In the genomic region with DNA sequence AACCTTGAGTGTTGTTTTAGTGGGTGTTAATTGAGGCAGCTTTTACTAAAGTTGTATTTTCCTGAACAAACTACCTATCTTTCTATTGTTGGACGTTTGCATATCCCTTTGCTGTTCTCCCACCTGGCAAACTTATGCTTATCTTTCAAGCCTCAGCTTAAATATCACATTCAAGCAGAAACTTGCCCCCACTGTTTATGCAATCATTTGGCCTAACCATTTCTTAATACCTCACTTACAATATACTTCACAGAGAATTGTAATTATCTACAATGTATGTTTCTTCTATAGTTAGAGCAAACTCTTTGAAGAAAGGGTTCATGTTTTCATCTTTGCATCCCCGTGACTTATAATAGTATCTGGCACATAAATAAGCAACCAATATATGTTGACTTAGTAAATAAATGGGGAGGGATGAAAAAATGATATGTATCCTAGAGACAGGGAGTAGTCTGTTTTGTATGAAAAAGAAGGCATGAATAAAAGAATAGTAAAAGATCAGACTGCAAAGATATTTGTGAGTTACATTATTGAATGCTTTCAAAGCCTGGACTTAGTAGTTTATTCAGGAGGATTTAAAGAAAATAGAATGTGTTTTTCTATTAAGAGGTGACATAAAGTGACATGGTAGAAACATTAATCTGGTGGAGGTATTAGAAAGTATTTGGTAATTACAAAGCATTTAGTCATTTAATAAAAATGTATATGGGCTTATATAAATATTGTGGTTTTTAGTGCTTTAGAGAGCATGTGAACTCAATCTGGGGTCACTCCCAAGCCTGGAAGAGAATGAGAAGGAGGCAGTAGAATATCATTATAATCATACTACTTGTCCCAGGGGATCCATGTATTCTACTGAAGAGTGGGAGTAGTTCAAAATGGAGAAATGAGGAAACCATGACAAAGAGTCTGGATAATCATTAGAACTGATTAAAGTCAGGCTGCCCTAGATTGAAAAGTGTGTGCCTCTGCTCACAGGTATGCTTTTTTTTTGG, we compare ENCODE assay signal across 13 cellular contexts. TPM values are rescaled to one million over a fixed set of nuclear protein-coding genes. Genes with fewer than 3 reads are reported as not detected.
DNase-seq lines count a peak whose midpoint lies in the region; ATAC-seq and TF ChIP-seq lines count a peak whose summit lies in the region.
"Had no signal": no experiment of that assay in that cellular context is flagged by ENCODE, and none has a peak within 500 bp of the region (broad histone marks: within the 10 kb centered on the region; RNA-seq: fewer than 3 reads in every experiment).

No MANE protein-coding gene starts in this region.

- H3K4me3 ChIP-seq in PC-9 (no peak overlapping the region), choroid plexus epithelial cell (ENCODE audit: low read depth, low read length) (no peak overlapping the region), mesenchymal stem cell (ENCODE audit: insufficient read depth in 1 of 2, low read depth in 1 of 2, low read length in 2 of 2) (peak overlapping the region in 1 of 2 experiments; percentile 54)
- H3K4me3 ChIP-seq: BLaER1, right lobe of liver had no signal

- H3K27ac ChIP-seq in PC-9: peak overlapping the region; percentile 57
- H3K27ac ChIP-seq in mesenchymal stem cell (ENCODE audit: low read length, poor library complexity, severe bottlenecking): peak overlapping the region; percentile 99
- H3K27ac ChIP-seq: BLaER1, right lobe of liver had no signal

- no peak overlapping the region for H3K4ac ChIP-seq in mesenchymal stem cell (ENCODE audit: low read depth in 1 of 2, low read length in 2 of 2)

- TF ChIP-seq POLR2A in erythroblast (IDR thresholded peaks at IDR 0.05; ENCODE audit: low read length): no peak

- peaks cover 5% of the 10 kb centered on the region; the same call in 1 of the 2 replicates for H3F3A ChIP-seq in PC-9 (ENCODE audit: insufficient read depth, low read depth)

- peak overlapping the region; percentile 71 for H3K9ac ChIP-seq in mesenchymal stem cell (ENCODE audit: low read length)
- H3K9ac ChIP-seq: BLaER1 had no signal

- BruUV-seq in PC-9 (replicated peaks; lab: Mats Ljungman, UMichigan): no TSS peak

- H4K8ac ChIP-seq in mesenchymal stem cell (ENCODE audit: low read length): no peak overlapping the region

- H3K14ac ChIP-seq in mesenchymal stem cell (ENCODE audit: low read length in 2 of 2): no peak overlapping the region

- POLR2A ChIA-PET in PC-9 (lab: Charles Lee; ENCODE audit: unreplicated experiment): interaction anchor here (0.7 kb wide), 1 partner anchor 83 kb away, joined by 4 read pairs; no protein-coding TSS in a partner anchor

- DNase-seq in EH (ENCODE audit: low read depth) (peak; percentile 91), PC-9 (peak in 1 of 2 experiments; percentile 53), choroid plexus epithelial cell (ENCODE audit: low read depth) (peak; percentile 88), mesenchymal stem cell (peak; percentile 69), erythroblast (lab: John Stamatoyannopoulos, UW) (no peak), NCI-H2227 treated with DMSO at 0.1 percent for 48 hours (lab: John Stamatoyannopoulos, UW) (no peak), NCI-H82 (lab: John Stamatoyannopoulos, UW) (no peak)
- DNase-seq: activated T-cell treated with anti-CD3 and anti-CD28 coated beads, Interleukin-2, amount 50 U/mL, for 1 hour; DMS79; right lobe of liver; stimulated activated naive CD4-positive, alpha-beta T cell had no signal

- H3K36me3 ChIP-seq in PC-9 (ENCODE audit: low read depth): no peaks in the 10 kb centered on the region
- H3K36me3 ChIP-seq in mesenchymal stem cell (ENCODE audit: control insufficient read depth in 1 of 2, insufficient read depth in 2 of 2, low read depth in 1 of 2, low read length in 2 of 2): no peaks in the 10 kb centered on the region
- H3K36me3 ChIP-seq: BLaER1, right lobe of liver had no signal

- 44% methylated on average over 1 of the region's 2 CpGs for WGBS in mesenchymal stem cell

- ATAC-seq in GM21381 (IDR thresholded peaks at IDR 0.05; ENCODE audit: unreplicated experiment): no peak
- ATAC-seq: right lobe of liver had no signal

- intact Hi-C loops in PC-9 (cut with micrococcal nuclease; ENCODE audit: unreplicated experiment): no loop called here

- no peak overlapping the region for H2BK15ac ChIP-seq in mesenchymal stem cell (ENCODE audit: low read depth, poor library complexity, severe bottlenecking)

- H2BK12ac ChIP-seq in mesenchymal stem cell (ENCODE audit: low read length in 2 of 2): no peak overlapping the region

- H3K79me1 ChIP-seq in mesenchymal stem cell (replicated peaks; ENCODE audit: low read length, poor library complexity, severe bottlenecking): peaks cover 3% of the 10 kb centered on the region

- H3K23ac ChIP-seq in mesenchymal stem cell (ENCODE audit: low read length in 2 of 2): no peak overlapping the region

- no peaks in the 10 kb centered on the region for H3K9me2 ChIP-seq in PC-9 (ENCODE audit: insufficient read depth)

- H4K91ac ChIP-seq in mesenchymal stem cell (ENCODE audit: low read length): no peak overlapping the region

- H3K4me2 ChIP-seq in PC-9: no peak overlapping the region
- H3K4me2 ChIP-seq in mesenchymal stem cell (ENCODE audit: low read length, poor library complexity, severe bottlenecking): no peak overlapping the region
- H3K4me2 ChIP-seq: BLaER1 had no signal

- no peaks in the 10 kb centered on the region for H3K27me3 ChIP-seq in PC-9 (ENCODE audit: insufficient read depth, low read depth)
- H3K27me3 ChIP-seq in mesenchymal stem cell (ENCODE audit: control insufficient read depth in 1 of 2, insufficient read depth in 1 of 2, low read length in 2 of 2): no peaks in the 10 kb centered on the region
- H3K27me3 ChIP-seq: BLaER1, right lobe of liver had no signal

- H4K20me1 ChIP-seq in PC-9 (ENCODE audit: insufficient read depth): no peaks in the 10 kb centered on the region
- H4K20me1 ChIP-seq: BLaER1 had no signal

- peak overlapping the region; percentile 95 for H2BK5ac ChIP-seq in mesenchymal stem cell (ENCODE audit: low read depth, low read length, poor library complexity, severe bottlenecking)

- CTCF ChIA-PET in PC-9 (lab: Charles Lee): interaction anchor here (1.0 kb wide), 1 partner anchor 24 kb away, joined by 3 read pairs; no protein-coding TSS in a partner anchor

- TF ChIP-seq CTCF in PC-9 (conservative IDR thresholded peaks at IDR 0.05) (no peak), choroid plexus epithelial cell (conservative IDR thresholded peaks at IDR 0.05; ENCODE audit: low read depth, low read length) (no peak)

- H3K18ac ChIP-seq in mesenchymal stem cell (ENCODE audit: low read depth in 1 of 2, low read length in 2 of 2): no peak overlapping the region

- H2AFZ ChIP-seq in PC-9 (no peak overlapping the region), mesenchymal stem cell (ENCODE audit: low read depth, low read length) (no peak overlapping the region)

- peaks cover 31% of the 10 kb centered on the region for H3K4me1 ChIP-seq in PC-9 (replicated peaks; ENCODE audit: insufficient read depth)
- no peaks in the 10 kb centered on the region for H3K4me1 ChIP-seq in mesenchymal stem cell (ENCODE audit: control insufficient read depth, insufficient read depth, low read depth, low read length)
- H3K4me1 ChIP-seq: BLaER1, right lobe of liver had no signal

- H3K9me3 ChIP-seq in PC-9 (ENCODE audit: insufficient read depth, low read depth): peaks cover 3% of the 10 kb centered on the region
- no peaks in the 10 kb centered on the region for H3K9me3 ChIP-seq in mesenchymal stem cell (ENCODE audit: control insufficient read depth, low read length)
- H3K9me3 ChIP-seq: BLaER1, right lobe of liver had no signal

- no peak overlapping the region for H2BK120ac ChIP-seq in mesenchymal stem cell (ENCODE audit: low read depth, low read length)

- peak overlapping the region; percentile 76 for H2AK5ac ChIP-seq in mesenchymal stem cell (ENCODE audit: low read length, severe bottlenecking)

- H3K79me2 ChIP-seq in PC-9 (ENCODE audit: low read depth): no peaks in the 10 kb centered on the region

RNA-seq across cellular contexts. Expression of a gene that starts 60.0 kb away (rescaled TPM):
- 83.1 and 112 TPM in 2 replicates for total RNA-seq in PC-9 (2021)
- polyA plus RNA-seq in mesenchymal stem cell (2013, experiment 1 of 2): 47.2 TPM
- 46.5 TPM for polyA plus RNA-seq in mesenchymal stem cell (2013, experiment 2 of 2)

Comparison
In these comparisons a context has a peak if more than half of its experiments do, and no peak if none do; other contexts are left out.
1. DNase-seq: peak in EH (single experiment), choroid plexus epithelial cell (single experiment) and mesenchymal stem cell (single experiment); none in erythroblast (0 of 2), NCI-H2227 treated with DMSO at 0.1 percent for 48 hours (single experiment) and NCI-H82 (single experiment).